In genomic region chr6:39792501-39793450, GRCh38 we compare ENCODE assay signal across 1 cellular context.
TF ChIP-seq lines count a peak whose summit lies in the region.

No MANE protein-coding gene starts in this region.

TF ChIP-seq in H1, 55 proteins besides CTCF, POLR2A, EP300 and RAD21 (continued from another document):
- TF ChIP-seq, protein P1, sequence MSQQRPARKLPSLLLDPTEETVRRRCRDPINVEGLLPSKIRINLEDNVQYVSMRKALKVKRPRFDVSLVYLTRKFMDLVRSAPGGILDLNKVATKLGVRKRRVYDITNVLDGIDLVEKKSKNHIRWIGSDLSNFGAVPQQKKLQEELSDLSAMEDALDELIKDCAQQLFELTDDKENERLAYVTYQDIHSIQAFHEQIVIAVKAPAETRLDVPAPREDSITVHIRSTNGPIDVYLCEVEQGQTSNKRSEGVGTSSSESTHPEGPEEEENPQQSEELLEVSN (IDR thresholded peaks at IDR 0.05): no peak
- TF ChIP-seq SP2 (IDR thresholded peaks at IDR 0.05; ENCODE audit: low read length) (no peak), KDM4A (IDR thresholded peaks at IDR 0.05; ENCODE audit: low read depth, low read length, severe bottlenecking) (peak; percentile 48), HDAC6 (IDR thresholded peaks at IDR 0.05; ENCODE audit: low read depth, low read length) (no peak), GTF2F1 (IDR thresholded peaks at IDR 0.05; ENCODE audit: borderline replicate concordance, low read depth, low read length) (no peak), EGR1 (IDR thresholded peaks at IDR 0.05; ENCODE audit: borderline replicate concordance, low read depth, low read length) (no peak), NRF1 (IDR thresholded peaks at IDR 0.05; ENCODE audit: low read depth, low read length) (no peak), CTBP2 (IDR thresholded peaks at IDR 0.05; ENCODE audit: borderline replicate concordance, insufficient read depth, insufficient read length, low read length) (no peak), GABPA (IDR thresholded peaks at IDR 0.05; ENCODE audit: borderline replicate concordance, insufficient read depth, low read length) (no peak), SIN3A (conservative IDR thresholded peaks at IDR 0.05 in 1 of 2, IDR thresholded peaks at IDR 0.05 in 1 of 2; ENCODE audit: low read depth in 1 of 2, low read length in 2 of 2) (no peak), RFX5 (IDR thresholded peaks at IDR 0.05; ENCODE audit: borderline replicate concordance, low read depth, low read length) (no peak), RXRA (IDR thresholded peaks at IDR 0.05; ENCODE audit: insufficient read depth, low read depth, low read length) (no peak), ATF3 (IDR thresholded peaks at IDR 0.05; ENCODE audit: insufficient read depth, low read depth, low read length) (no peak), BACH1 (IDR thresholded peaks at IDR 0.05; ENCODE audit: low read length) (no peak), SP1 (IDR thresholded peaks at IDR 0.05; ENCODE audit: low read depth, low read length) (no peak), SUZ12 (IDR thresholded peaks at IDR 0.05; ENCODE audit: low read length) (no peak; the same call in none of the 2 replicates), PHF8 (conservative IDR thresholded peaks at IDR 0.05; ENCODE audit: low read depth, low read length) (0 out of 2 replicates have a peak, but pooled peaks have one; percentile 30), KDM1A (IDR thresholded peaks at IDR 0.05; ENCODE audit: borderline replicate concordance, low read length) (no peak), SAP30 (IDR thresholded peaks at IDR 0.05; ENCODE audit: insufficient read depth, insufficient replicate concordance, low read length) (no peak), RNF2 (IDR thresholded peaks at IDR 0.05; ENCODE audit: borderline replicate concordance, low read depth, low read length, missing control alignments, poor library complexity, severe bottlenecking) (no peak), MAFK (IDR thresholded peaks at IDR 0.05; ENCODE audit: low read depth, low read length) (no peak), TBP (IDR thresholded peaks at IDR 0.05; ENCODE audit: low read depth, low read length) (no peak), EZH2 (IDR thresholded peaks at IDR 0.05; ENCODE audit: low read depth, low read length, severe bottlenecking) (peak; percentile 53), CBX5 (IDR thresholded peaks at IDR 0.05; ENCODE audit: low read depth, low read length) (no peak), TCF12 (IDR thresholded peaks at IDR 0.05; ENCODE audit: low read depth, low read length) (no peak)
